ENCODE assay signal across 16 cellular contexts in genomic region chr6:131982740-131983259, GRCh38. TPM values are rescaled to one million over a fixed set of nuclear protein-coding genes. Genes with fewer than 3 reads are reported as not detected.
A peak's percentile ranks its signal among the peaks of the same experiment; 100 is the strongest.
DNase-seq lines count a peak whose midpoint lies in the region; ATAC-seq, FAIRE-seq and TF ChIP-seq lines count a peak whose summit lies in the region.
"Had no signal": no experiment of that assay in that cellular context is flagged by ENCODE, and none has a peak within 500 bp of the region (broad histone marks: within the 10 kb centered on the region; RNA-seq: fewer than 3 reads in every experiment).

No MANE protein-coding gene starts in this region.

- H4K8ac ChIP-seq in trophoblast cell (ENCODE audit: low read depth, low read length), result no peak overlapping the region

- POLR2A ChIA-PET in A549 (lab: Yijun Ruan, JAX), result no interaction called here

- no peak overlapping the region for H2BK12ac ChIP-seq in trophoblast cell (ENCODE audit: low read length)

- no peaks in the 10 kb centered on the region for H3K9me3 Mint-ChIP-seq in astrocyte (ENCODE audit: unreplicated experiment)
- no peaks in the 10 kb centered on the region for H3K9me3 Mint-ChIP-seq in neural progenitor cell

- H3K9ac ChIP-seq in astrocyte (ENCODE audit: low read length) (no peak overlapping the region), trophoblast cell (ENCODE audit: low read length) (no peak overlapping the region), neural progenitor cell (no peak overlapping the region)

- H3K36me3 Mint-ChIP-seq in astrocyte (ENCODE audit: low read depth, unreplicated experiment) (no peaks in the 10 kb centered on the region), neural progenitor cell (no peaks in the 10 kb centered on the region)

- H3K9me3 ChIP-seq in A549 (no peaks in the 10 kb centered on the region), astrocyte (ENCODE audit: insufficient read depth, low read depth, low read length) (no peaks in the 10 kb centered on the region), trophoblast cell (ENCODE audit: insufficient read depth, low read depth, low read length) (no peaks in the 10 kb centered on the region), neural progenitor cell (ENCODE audit: low read depth) (no peaks in the 10 kb centered on the region)
- H3K9me3 ChIP-seq: tibial nerve had no signal

- H3F3A ChIP-seq in neural progenitor cell (ENCODE audit: low read depth), result no peaks in the 10 kb centered on the region

- no peak for TF ChIP-seq CTCF in A549 (IDR thresholded peaks at IDR 0.05)
- TF ChIP-seq CTCF in astrocyte (IDR thresholded peaks at IDR 0.05; ENCODE audit: insufficient read depth, low read depth, low read length), result no peak
- TF ChIP-seq CTCF in neural progenitor cell (IDR thresholded peaks at IDR 0.05), result no peak

- H3K4ac ChIP-seq in trophoblast cell (ENCODE audit: low read depth, low read length), result no peak overlapping the region

- DNase-seq in A549 (ENCODE audit: low read depth in 1 of 2, low spot score in 1 of 2) (no peak), HCEC 1CT (peak; percentile 89), astrocyte (ENCODE audit: low read depth) (peak; percentile 93), glomerular visceral epithelial cell (ENCODE audit: extremely low spot score) (peak; percentile 53), trophoblast cell (no peak), neural progenitor cell (ENCODE audit: low spot score) (no peak)
- DNase-seq: ACHN; activated effector memory CD4-positive, alpha-beta T cell treated with anti-CD3 and anti-CD28 coated beads, Interleukin-2, amount 50 U/mL, for 16 hours; central memory CD4-positive, alpha-beta T cell; mesendoderm; NCI-H187; T1000 had no signal

- H3K36me3 ChIP-seq in astrocyte (ENCODE audit: insufficient read depth, low read length), result no peaks in the 10 kb centered on the region
- H3K36me3 ChIP-seq in trophoblast cell (ENCODE audit: control insufficient read depth in 1 of 2, insufficient read depth in 2 of 2, low read length in 2 of 2), result no peaks in the 10 kb centered on the region
- no peaks in the 10 kb centered on the region for H3K36me3 ChIP-seq in neural progenitor cell
- H3K36me3 ChIP-seq: tibial nerve had no signal

- H2AK5ac ChIP-seq in trophoblast cell (ENCODE audit: low read length), result no peak overlapping the region

- no peak for ATAC-seq in A549
- ATAC-seq in HG03469 (IDR thresholded peaks at IDR 0.05; ENCODE audit: unreplicated experiment), result no peak
- ATAC-seq in GM19463 (IDR thresholded peaks at IDR 0.05; ENCODE audit: unreplicated experiment), result no peak

- FAIRE-seq in A549 (lab: Jason Lieb, UNC), result no peak
- FAIRE-seq in astrocyte (lab: Jason Lieb, UNC), result peak; percentile 96
- FAIRE-seq: GM12892 had no signal

- H3K4me1 ChIP-seq in A549 (peaks cover 26% of the 10 kb centered on the region), astrocyte (ENCODE audit: insufficient read depth, low read length) (peaks cover 34% of the 10 kb centered on the region), trophoblast cell (ENCODE audit: control insufficient read depth in 1 of 2, insufficient read depth in 2 of 2, low read length in 2 of 2) (no peaks in the 10 kb centered on the region), neural progenitor cell (no peaks in the 10 kb centered on the region)

- H3K27me3 Mint-ChIP-seq in astrocyte (ENCODE audit: low read depth, unreplicated experiment) (no peaks in the 10 kb centered on the region), neural progenitor cell (ENCODE audit: insufficient read depth, low read depth) (no peaks in the 10 kb centered on the region)

- H3K4me3 Mint-ChIP-seq in astrocyte (ENCODE audit: unreplicated experiment) (no peak overlapping the region), neural progenitor cell (no peak overlapping the region)

- no peak for TF ChIP-seq POLR2A in A549 (IDR thresholded peaks at IDR 0.05; ENCODE audit: low read length)

- H3K27me3 ChIP-seq in astrocyte (ENCODE audit: insufficient read depth, low read length), result no peaks in the 10 kb centered on the region
- no peaks in the 10 kb centered on the region for H3K27me3 ChIP-seq in trophoblast cell (ENCODE audit: insufficient read depth, low read length)
- no peaks in the 10 kb centered on the region for H3K27me3 ChIP-seq in neural progenitor cell
- H3K27me3 ChIP-seq: tibial nerve had no signal

- no peak overlapping the region for H3K14ac ChIP-seq in trophoblast cell (ENCODE audit: low read length)

- H3K23ac ChIP-seq in trophoblast cell (ENCODE audit: low read length), result no peak overlapping the region

- no peak for TF ChIP-seq EP300 in A549 (IDR thresholded peaks at IDR 0.05)

- CTCF ChIA-PET in A549 (lab: Yijun Ruan, JAX), result interaction anchor here (1.1 kb wide), 1 partner anchor 11 kb away, joined by 3 read pairs; no protein-coding TSS in a partner anchor

- H3K27ac ChIP-seq in A549 (no peak overlapping the region), astrocyte (ENCODE audit: low read depth, low read length) (peak overlapping the region; percentile 53), trophoblast cell (ENCODE audit: low read depth, low read length) (no peak overlapping the region), neural progenitor cell (no peak overlapping the region)
- H3K27ac ChIP-seq: tibial nerve had no signal

- H2AFZ ChIP-seq in astrocyte (ENCODE audit: low read depth, low read length), result no peak overlapping the region
- H2AFZ ChIP-seq in trophoblast cell (ENCODE audit: insufficient read depth, low read length, poor library complexity), result no peak overlapping the region
- no peak overlapping the region for H2AFZ ChIP-seq in neural progenitor cell (replicated peaks)

- no peak overlapping the region for H2BK5ac ChIP-seq in trophoblast cell (ENCODE audit: low read depth, low read length, poor library complexity)

- H3K27ac Mint-ChIP-seq in astrocyte (ENCODE audit: unreplicated experiment), result no peak overlapping the region
- H3K27ac Mint-ChIP-seq in neural progenitor cell, result no peak overlapping the region

- H3K79me2 ChIP-seq in astrocyte (ENCODE audit: insufficient read depth, low read length) (no peaks in the 10 kb centered on the region), trophoblast cell (ENCODE audit: control insufficient read depth, insufficient read depth, low read length, poor library complexity) (no peaks in the 10 kb centered on the region), neural progenitor cell (ENCODE audit: low read depth) (no peaks in the 10 kb centered on the region)

- 90% methylated on average over 2 of the region's 2 CpGs for WGBS in A549 (ENCODE audit: missing lambda C conversion rate)
- WGBS in trophoblast cell (ENCODE audit: extremely low coverage, insufficient coverage, insufficient read length), result no CpG with 5 or more reads among the region's 2 CpGs

- H4K91ac ChIP-seq in trophoblast cell (ENCODE audit: low read depth, low read length), result no peak overlapping the region

- H3K18ac ChIP-seq in trophoblast cell (ENCODE audit: low read length), result no peak overlapping the region

- H4K12ac ChIP-seq in trophoblast cell (ENCODE audit: low read depth, low read length), result no peak overlapping the region

- H3K4me3 ChIP-seq in A549, result no peak overlapping the region
- H3K4me3 ChIP-seq in astrocyte (ENCODE audit: insufficient read depth, low read depth, low read length), result no peak overlapping the region
- H3K4me3 ChIP-seq in trophoblast cell (ENCODE audit: low read depth, low read length), result no peak overlapping the region
- H3K4me3 ChIP-seq in neural progenitor cell, result no peak overlapping the region
- H3K4me3 ChIP-seq: tibial nerve had no signal

- H4K20me1 ChIP-seq in astrocyte (ENCODE audit: insufficient read depth, low read length) (no peaks in the 10 kb centered on the region), neural progenitor cell (ENCODE audit: low read depth) (no peaks in the 10 kb centered on the region)

- H2BK120ac ChIP-seq in trophoblast cell (ENCODE audit: insufficient read depth, low read length, poor library complexity), result no peak overlapping the region

- no peaks in the 10 kb centered on the region for H3K79me1 ChIP-seq in trophoblast cell (ENCODE audit: low read length)

- no peak for TF ChIP-seq RAD21 in A549 (conservative IDR thresholded peaks at IDR 0.05 in 1 of 2, IDR thresholded peaks at IDR 0.05 in 1 of 2)

- H3K4me2 ChIP-seq in A549 (peak overlapping the region; percentile 23; the same call in 1 of the 3 replicates), astrocyte (ENCODE audit: low read length) (peak overlapping the region; percentile 29), trophoblast cell (ENCODE audit: low read length) (no peak overlapping the region), neural progenitor cell (no peak overlapping the region)

- H3K4me1 Mint-ChIP-seq in astrocyte (ENCODE audit: low read depth, unreplicated experiment) (peaks cover 13% of the 10 kb centered on the region), neural progenitor cell (no peaks in the 10 kb centered on the region)

TF ChIP-seq in A549, 52 proteins besides CTCF, POLR2A, EP300 and RAD21:
- TF ChIP-seq PHF8 (IDR thresholded peaks at IDR 0.05; ENCODE audit: borderline replicate concordance, low read depth), result no peak
- peak; percentile 88 for TF ChIP-seq MAFK (IDR thresholded peaks at IDR 0.05; ENCODE audit: partially characterized antibody)
- TF ChIP-seq MAX (IDR thresholded peaks at IDR 0.05), result no peak
- TF ChIP-seq ATOH8 (CRISPR knock-in tag; IDR thresholded peaks at IDR 0.05; ENCODE audit: low read depth), result no peak
- no peak for TF ChIP-seq FOSB (CRISPR knock-in tag; IDR thresholded peaks at IDR 0.05)

RNA-seq across cellular contexts. Expression of gene CCN2, which starts 31.6 kb away (rescaled TPM):
- polyA plus RNA-seq in A549 (2011; rRNA removed) (89.9 and 103 TPM in 2 replicates), A549 (2017; fragmentation: RNase III; extraction: RNeasy Plus Mini Kit Qiagen cat#74134 plus additional on column Dnase treatment) (32.0 to 47.4 TPM (median 40.5 TPM) in 3 replicates)
- polyA plus RNA-seq in A549 (2012; cell fraction: cytosol; rRNA removed), result 81.2 and 103 TPM in 2 replicates
- polyA plus RNA-seq in A549 (2012; cell fraction: nucleus; rRNA removed), result 126 and 177 TPM in 2 replicates
- 24.8 and 32.2 TPM in 2 replicates for polyA minus RNA-seq in A549 (2011; rRNA and poly(A)+ RNA removed)
- total RNA-seq in astrocyte (1,138 and 1,253 TPM in 2 replicates), neural progenitor cell (ENCODE audit: low replicate concordance) (46.7 and 54.5 TPM in 2 replicates)
- 48.1 and 53.3 TPM in 2 replicates for polyA plus RNA-seq in trophoblast cell (2013)

Comparison
In these comparisons a context has a peak if more than half of its experiments do, and no peak if none do; other contexts are left out.
1. DNase-seq: peak in HCEC 1CT (single experiment), astrocyte (single experiment) and glomerular visceral epithelial cell (single experiment); none in A549 (0 of 2), trophoblast cell (0 of 2) and neural progenitor cell (single experiment).
2. H3K4me2 ChIP-seq: peak in A549 (single experiment) and astrocyte (single experiment); none in trophoblast cell (single experiment) and neural progenitor cell (single experiment).
3. RNA of gene CCN2, which starts 31.6 kb away (total RNA-seq): 1,138 to 1,253 TPM in astrocyte; 46.7 to 54.5 TPM in neural progenitor cell; every median in the first group is over 10 times any median in the second.